ENCODE assay signal across 9 cellular contexts in the genomic region with DNA sequence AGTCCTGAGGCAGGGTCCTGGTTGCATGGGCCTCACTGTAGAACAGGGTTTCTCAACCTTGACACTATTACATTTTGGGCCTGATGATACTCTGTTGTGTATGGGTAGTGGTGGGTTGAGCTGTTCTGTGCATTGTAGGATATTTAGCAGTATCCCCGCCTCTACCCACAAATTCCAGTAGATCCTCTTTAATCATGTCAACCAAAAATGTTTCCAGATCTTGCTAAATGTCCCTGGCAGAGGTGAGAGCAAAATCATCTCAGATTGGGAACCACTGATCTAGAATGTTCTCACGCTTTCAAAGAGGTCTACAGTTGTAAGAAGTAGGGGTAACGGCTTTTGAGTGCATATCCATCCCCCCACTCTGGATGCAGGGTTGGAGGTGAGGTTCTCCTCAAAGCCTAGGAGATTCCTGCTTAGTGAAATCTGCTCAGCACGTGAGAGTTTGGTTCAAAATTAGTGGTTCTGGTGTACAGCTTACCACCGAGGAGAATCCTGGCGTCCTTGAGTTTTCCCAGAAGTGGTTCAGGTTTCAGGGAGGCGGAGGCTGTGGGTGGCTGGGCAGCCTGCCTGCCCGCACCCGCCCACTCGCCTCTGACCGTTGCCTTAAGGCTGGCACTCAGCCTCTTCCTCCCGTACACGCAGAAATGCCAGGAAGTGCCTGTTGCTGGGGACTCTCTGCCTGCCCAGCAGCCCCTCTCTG.
DNase-seq lines count a peak whose midpoint lies in the region; ATAC-seq and TF ChIP-seq lines count a peak whose summit lies in the region.
"Had no signal": no experiment of that assay in that cellular context is flagged by ENCODE, and none has a peak within 500 bp of the region (broad histone marks: within the 10 kb centered on the region; RNA-seq: fewer than 3 reads in every experiment).

No MANE protein-coding gene starts in this region.

- no peaks in the 10 kb centered on the region for H3K36me3 ChIP-seq in tibial artery

- TF ChIP-seq RAD21 in Ishikawa (IDR thresholded peaks at IDR 0.05; ENCODE audit: low read depth) = no peak

- in situ Hi-C loops in T47D (cut with HindIII; ENCODE audit: low pct_unique_long_range_greater_than_20kb, low sequenced_read_pairs) (no loop called here), ACHN (cut with HindIII; ENCODE audit: low pct_ligation_motif_present, low pct_unique_long_range_greater_than_20kb, low sequenced_read_pairs) (no loop called here)

- peaks cover 0 to 47% (median 37%) of the 10 kb centered on the region in 4 donors for H3K4me1 ChIP-seq in tibial artery

- H3K4me3 ChIP-seq in tibial artery = peak overlapping the region; percentile 17 to 24

- H3K27ac ChIP-seq in tibial artery = peak overlapping the region; percentile 64 to 74

- H3K27me3 ChIP-seq in tibial artery = no peaks in the 10 kb centered on the region

- H3K9me3 ChIP-seq in tibial artery = no peaks in the 10 kb centered on the region

- intact Hi-C loops in tibial artery (cut with DNase I; ENCODE audit: low total_unique reads) = no loop called here

- ATAC-seq in HG03457 (IDR thresholded peaks at IDR 0.05; ENCODE audit: unreplicated experiment) = no peak
- ATAC-seq in GM18517 (IDR thresholded peaks at IDR 0.05; ENCODE audit: unreplicated experiment) = no peak

- DNase-seq in T47D (ENCODE audit: low read depth in 1 of 2, low spot score in 1 of 2) = peak; percentile 86 to 90
- peak; percentile 70 for DNase-seq in kidney tubule cell (ENCODE audit: low spot score)
- DNase-seq in tibial artery = peak in 1 of 2 donors; percentile 83
- no peak for DNase-seq in NOMO-1 treated with DMSO at 0.1 percent for 48 hours (lab: John Stamatoyannopoulos, UW; ENCODE audit: unreplicated experiment)
- DNase-seq in ACHN = no peak
- DNase-seq: NCI-H1105 treated with DMSO at 0.1 percent for 48 hours had no signal

- TF ChIP-seq CTCF in tibial artery (IDR thresholded peaks at IDR 0.05) = no peak

- TF ChIP-seq EP300 in Ishikawa (IDR thresholded peaks at IDR 0.05; ENCODE audit: borderline replicate concordance) = no peak

TF ChIP-seq in Ishikawa, 13 proteins besides CTCF, POLR2A, EP300 and RAD21:
- TF ChIP-seq FOXM1 (IDR thresholded peaks at IDR 0.05; ENCODE audit: borderline replicate concordance, low read depth) = no peak
- TF ChIP-seq EGR1 (IDR thresholded peaks at IDR 0.05) = peak; percentile 85
- no peak for TF ChIP-seq CEBPB (IDR thresholded peaks at IDR 0.05)
- TF ChIP-seq CREB1 (IDR thresholded peaks at IDR 0.05; ENCODE audit: low read depth) = no peak
- TF ChIP-seq TAF1 (IDR thresholded peaks at IDR 0.05; ENCODE audit: low read depth) = no peak
- TF ChIP-seq, protein P1, sequence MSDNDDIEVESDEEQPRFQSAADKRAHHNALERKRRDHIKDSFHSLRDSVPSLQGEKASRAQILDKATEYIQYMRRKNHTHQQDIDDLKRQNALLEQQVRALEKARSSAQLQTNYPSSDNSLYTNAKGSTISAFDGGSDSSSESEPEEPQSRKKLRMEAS (IDR thresholded peaks at IDR 0.05) = no peak; the same call in none of the 2 replicates
- TF ChIP-seq, protein P2, sequence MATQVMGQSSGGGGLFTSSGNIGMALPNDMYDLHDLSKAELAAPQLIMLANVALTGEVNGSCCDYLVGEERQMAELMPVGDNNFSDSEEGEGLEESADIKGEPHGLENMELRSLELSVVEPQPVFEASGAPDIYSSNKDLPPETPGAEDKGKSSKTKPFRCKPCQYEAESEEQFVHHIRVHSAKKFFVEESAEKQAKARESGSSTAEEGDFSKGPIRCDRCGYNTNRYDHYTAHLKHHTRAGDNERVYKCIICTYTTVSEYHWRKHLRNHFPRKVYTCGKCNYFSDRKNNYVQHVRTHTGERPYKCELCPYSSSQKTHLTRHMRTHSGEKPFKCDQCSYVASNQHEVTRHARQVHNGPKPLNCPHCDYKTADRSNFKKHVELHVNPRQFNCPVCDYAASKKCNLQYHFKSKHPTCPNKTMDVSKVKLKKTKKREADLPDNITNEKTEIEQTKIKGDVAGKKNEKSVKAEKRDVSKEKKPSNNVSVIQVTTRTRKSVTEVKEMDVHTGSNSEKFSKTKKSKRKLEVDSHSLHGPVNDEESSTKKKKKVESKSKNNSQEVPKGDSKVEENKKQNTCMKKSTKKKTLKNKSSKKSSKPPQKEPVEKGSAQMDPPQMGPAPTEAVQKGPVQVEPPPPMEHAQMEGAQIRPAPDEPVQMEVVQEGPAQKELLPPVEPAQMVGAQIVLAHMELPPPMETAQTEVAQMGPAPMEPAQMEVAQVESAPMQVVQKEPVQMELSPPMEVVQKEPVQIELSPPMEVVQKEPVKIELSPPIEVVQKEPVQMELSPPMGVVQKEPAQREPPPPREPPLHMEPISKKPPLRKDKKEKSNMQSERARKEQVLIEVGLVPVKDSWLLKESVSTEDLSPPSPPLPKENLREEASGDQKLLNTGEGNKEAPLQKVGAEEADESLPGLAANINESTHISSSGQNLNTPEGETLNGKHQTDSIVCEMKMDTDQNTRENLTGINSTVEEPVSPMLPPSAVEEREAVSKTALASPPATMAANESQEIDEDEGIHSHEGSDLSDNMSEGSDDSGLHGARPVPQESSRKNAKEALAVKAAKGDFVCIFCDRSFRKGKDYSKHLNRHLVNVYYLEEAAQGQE (IDR thresholded peaks at IDR 0.05; ENCODE audit: low read depth) = no peak
- TF ChIP-seq, protein P3, sequence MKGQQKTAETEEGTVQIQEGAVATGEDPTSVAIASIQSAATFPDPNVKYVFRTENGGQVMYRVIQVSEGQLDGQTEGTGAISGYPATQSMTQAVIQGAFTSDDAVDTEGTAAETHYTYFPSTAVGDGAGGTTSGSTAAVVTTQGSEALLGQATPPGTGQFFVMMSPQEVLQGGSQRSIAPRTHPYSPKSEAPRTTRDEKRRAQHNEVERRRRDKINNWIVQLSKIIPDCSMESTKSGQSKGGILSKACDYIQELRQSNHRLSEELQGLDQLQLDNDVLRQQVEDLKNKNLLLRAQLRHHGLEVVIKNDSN (IDR thresholded peaks at IDR 0.05) = no peak
- TF ChIP-seq ZBTB7A (IDR thresholded peaks at IDR 0.05; ENCODE audit: low read depth) = no peak
- TF ChIP-seq NFIC (IDR thresholded peaks at IDR 0.05) = peak; percentile 19; the same call in 1 of the 2 replicates
- TF ChIP-seq TCF12 (IDR thresholded peaks at IDR 0.05; ENCODE audit: low read depth) = no peak
- TF ChIP-seq YY1 (IDR thresholded peaks at IDR 0.05; ENCODE audit: low read depth) = no peak
- TF ChIP-seq TEAD4 (IDR thresholded peaks at IDR 0.05) = peak; percentile 39; the same call in 1 of the 2 replicates

Comparison
In these comparisons a context has a peak if more than half of its experiments do, and no peak if none do; other contexts are left out.
1. DNase-seq: peak in T47D (2 of 2) and kidney tubule cell (single experiment); none in NOMO-1 treated with DMSO at 0.1 percent for 48 hours (single experiment) and ACHN (single experiment).